ENCODE assay signal across 12 cellular contexts in the genomic region with DNA sequence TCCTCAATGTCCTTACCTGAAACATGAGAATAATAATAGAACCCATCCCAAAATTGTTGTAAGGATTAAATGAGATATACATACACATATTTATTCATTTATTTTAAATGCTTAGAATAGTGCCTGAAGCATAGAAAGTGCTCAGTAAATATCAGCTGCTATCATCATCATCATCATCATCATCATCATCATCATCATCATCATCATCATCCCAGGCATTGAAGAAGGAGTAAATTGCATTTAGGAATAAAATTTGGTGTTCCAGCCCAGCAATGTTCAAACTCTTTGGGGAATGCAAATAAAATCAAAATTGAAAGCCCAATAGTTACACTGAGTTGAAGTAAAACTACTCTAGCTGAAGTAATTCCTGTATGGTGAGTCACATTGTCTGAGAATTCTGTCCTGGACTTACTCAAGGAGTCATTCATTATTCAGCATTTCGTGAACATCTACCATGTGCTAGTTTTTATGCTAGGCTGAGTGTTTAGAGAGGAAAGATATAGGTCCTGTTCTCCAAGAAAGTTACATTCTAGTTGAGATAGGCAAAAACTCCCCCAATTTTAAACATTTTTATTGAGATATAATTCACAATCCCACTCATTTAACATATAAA.
DNase-seq lines count a peak whose midpoint lies in the region; TF ChIP-seq lines count a peak whose summit lies in the region.
"Had no signal": no experiment of that assay in that cellular context is flagged by ENCODE, and none has a peak within 500 bp of the region (broad histone marks: within the 10 kb centered on the region; RNA-seq: fewer than 3 reads in every experiment).

No MANE protein-coding gene starts in this region.

- CTCF ChIA-PET in AG04449 (lab: Yijun Ruan, JAX), result interaction anchor here (1.7 kb wide), 1 partner anchor 215 kb away, joined by 4 read pairs; no protein-coding TSS in a partner anchor

- no peak overlapping the region for H3K27ac ChIP-seq in substantia nigra (ENCODE audit: low read depth, low read length, poor library complexity, severe bottlenecking)

- DNase-seq in AG04449 (ENCODE audit: low read depth, low spot score), result peak; percentile 70
- peak; percentile 79 for DNase-seq in HS-27A (ENCODE audit: low read depth)
- peak; percentile 88 for DNase-seq in astrocyte of the spinal cord (ENCODE audit: low read depth, low spot score)
- DNase-seq in iris pigment epithelial cell (ENCODE audit: low read depth), result peak; percentile 92
- DNase-seq in stimulated activated CD4-positive, alpha-beta T cell treated with anti-CD3 and anti-CD28 coated beads, Interleukin-2, amount 100 ng/mL, for 24 hours, result no peak
- DNase-seq in GM19238 (ENCODE audit: insufficient read length, low spot score), result no peak
- DNase-seq in effector CD8-positive, alpha-beta T cell (lab: John Stamatoyannopoulos, UW), result no peak
- DNase-seq in substantia nigra (lab: John Stamatoyannopoulos, UW), result no peak
- DNase-seq: activated CD8-positive, alpha-beta T cell treated with anti-CD3 and anti-CD28 coated beads, Interleukin-2, amount 10 ng/mL, durations not matched to agents 7 days and 5 days; activated naive CD4-positive, alpha-beta T cell treated with Interleukin-2 at 50 U/mL for 16 hours; NCI-H82; stimulated activated CD4-positive, alpha-beta T cell treated with anti-CD3 and anti-CD28 coated beads, Interleukin-1b, Interleukin-23, amount 100 ng/mL, for 48 hours had no signal

- POLR2A ChIA-PET in AG04449 (lab: Yijun Ruan, JAX), result interaction anchor here (0.7 kb wide), 1 partner anchor 174 kb away, joined by 4 read pairs; no protein-coding TSS in a partner anchor

- TF ChIP-seq CTCF in AG04449 (IDR thresholded peaks at IDR 0.05; ENCODE audit: insufficient read depth, low read length, missing control alignments), result no peak
- no peak for TF ChIP-seq CTCF in astrocyte of the spinal cord (IDR thresholded peaks at IDR 0.05; ENCODE audit: low read depth, low read length)

- H3K4me3 ChIP-seq in AG04449 (ENCODE audit: low read depth, low read length) (no peak overlapping the region), astrocyte of the spinal cord (ENCODE audit: low read depth, low read length) (no peak overlapping the region)

- in situ Hi-C loops in astrocyte of the spinal cord (cut with HindIII; ENCODE audit: low sequenced_read_pairs), result no loop called here

Comparison
In these comparisons a context has a peak if more than half of its experiments do, and no peak if none do; other contexts are left out.
1. DNase-seq: peak in AG04449 (single experiment), HS-27A (single experiment), astrocyte of the spinal cord (single experiment) and iris pigment epithelial cell (single experiment); none in stimulated activated CD4-positive, alpha-beta T cell treated with anti-CD3 and anti-CD28 coated beads, Interleukin-2, amount 100 ng/mL, for 24 hours (0 of 2), GM19238 (single experiment), effector CD8-positive, alpha-beta T cell (single experiment) and substantia nigra (0 of 49).